In the genomic region with DNA sequence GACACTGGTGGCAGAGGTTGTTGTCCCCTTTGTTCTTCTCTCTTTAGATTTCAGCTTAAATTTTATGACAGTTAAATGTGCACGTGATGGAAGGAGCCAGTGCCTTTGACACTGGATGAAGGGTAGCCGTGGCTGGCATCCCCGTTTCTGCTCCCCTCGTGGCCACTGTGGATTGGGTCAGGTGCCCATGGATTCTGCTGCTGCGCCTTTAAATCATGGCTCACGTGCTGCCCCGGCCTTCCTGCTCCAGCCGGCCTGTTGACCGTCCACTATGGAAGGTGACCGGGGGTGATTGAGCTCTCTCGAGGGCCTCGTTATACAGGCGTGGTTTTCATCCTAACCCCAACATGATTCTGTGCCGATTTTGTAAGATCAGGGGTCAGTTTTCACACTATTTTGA, we compare ENCODE assay signal across 23 cellular contexts.
"Had no signal": no experiment of that assay in that cellular context is flagged by ENCODE, and none has a peak within 500 bp of the region (broad histone marks: within the 10 kb centered on the region; RNA-seq: fewer than 3 reads in every experiment).

No MANE protein-coding gene starts in this region.

- H3K9me3 Mint-ChIP-seq: IgD-negative memory B cell had no signal

- H3K27ac ChIP-seq: KMS-11, RWPE1 had no signal

- DNase-seq: Kasumi-1, MM.1S, NCI-H1092 treated with DMSO at 0.1 percent for 48 hours, NCI-H1436, NCI-H187, NCI-H2029, NCI-H2081 treated with DMSO at 0.1 percent for 48 hours, NCI-H2171, NCI-H226, NCI-H446, NCI-H510A, NCI-H524 treated with DMSO at 0.1 percent for 48 hours, NCI-H69, NCI-H774, PC-3, SHP77, SK-N-SH had no signal

- H3K4me3 ChIP-seq: K562 had no signal

- H3K4me2 ChIP-seq: KMS-11, SK-N-SH had no signal

- H3K9me3 ChIP-seq: SK-N-SH had no signal

- H3K9ac ChIP-seq: KMS-11, SK-N-SH had no signal

- H3K27me3 Mint-ChIP-seq: IgD-negative memory B cell had no signal

- ATAC-seq: HepG2, K562, Panc1, PC-3 had no signal

- H3K27ac Mint-ChIP-seq: IgD-negative memory B cell had no signal

- H3K4me3 Mint-ChIP-seq: IgD-negative memory B cell had no signal

- FAIRE-seq: HepG2, K562 had no signal
